Comparison of ENCODE assay signal across 15 cellular contexts in the genomic region with DNA sequence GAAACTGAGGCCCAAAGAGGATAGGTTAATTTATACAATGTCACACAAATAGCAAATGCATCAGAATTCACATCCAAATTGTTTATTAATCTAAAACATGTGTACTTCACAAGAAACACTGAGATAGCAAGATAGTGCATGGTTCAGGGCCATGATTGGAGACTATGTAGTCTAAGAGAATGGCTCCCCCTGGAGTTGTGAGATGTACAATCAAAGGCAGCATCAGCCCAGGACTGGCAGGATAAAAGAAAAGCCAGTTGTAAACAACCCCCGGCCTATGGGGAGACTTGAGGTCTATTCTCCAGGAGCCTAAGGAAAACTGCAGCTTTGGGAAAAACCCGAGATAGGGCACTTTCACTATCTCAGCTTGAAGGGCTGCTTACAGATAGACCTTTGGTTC.
DNase-seq lines count a peak whose midpoint lies in the region; ATAC-seq and TF ChIP-seq lines count a peak whose summit lies in the region.
"Had no signal": no experiment of that assay in that cellular context is flagged by ENCODE, and none has a peak within 500 bp of the region (broad histone marks: within the 10 kb centered on the region; RNA-seq: fewer than 3 reads in every experiment).

No MANE protein-coding gene starts in this region.

- no peaks in the 10 kb centered on the region for H3K79me2 ChIP-seq in osteoblast (ENCODE audit: insufficient read depth, low read length)

- H3K9me3 ChIP-seq in osteoblast (ENCODE audit: low read depth, low read length) = no peaks in the 10 kb centered on the region
- H3K9me3 ChIP-seq: SJCRH30, upper lobe of left lung had no signal

- H3K27ac ChIP-seq in brain microvascular endothelial cell (no peak overlapping the region), osteoblast (ENCODE audit: low read depth, low read length) (no peak overlapping the region)
- H3K27ac ChIP-seq: SJCRH30, upper lobe of left lung had no signal

- H3K4me3 ChIP-seq in brain microvascular endothelial cell (ENCODE audit: low read depth, low read length) (no peak overlapping the region), osteoblast (ENCODE audit: insufficient read depth, low read length) (no peak overlapping the region)
- H3K4me3 ChIP-seq: SJCRH30, upper lobe of left lung had no signal

- no peak overlapping the region for H3K4me3 Mint-ChIP-seq in activated T-helper 2 cell treated with anti-CD3 and anti-CD28 coated beads, Interferon-gamma antibody, Interleukin-2, Interleukin-4, amounts not matched to agents 10 μg/mL and 5 μg/mL and 100 μg/mL, durations not matched to agents 14 hours and 24 hours and 36 hours (ENCODE audit: low read depth)
- H3K4me3 Mint-ChIP-seq: activated T-cell treated with anti-CD3 and anti-CD28 coated beads, Interleukin-2, amount 50 U/mL, for 4 hours had no signal

- TF ChIP-seq CTCF in brain microvascular endothelial cell (IDR thresholded peaks at IDR 0.05; ENCODE audit: low read depth, low read length, missing control alignments) (peak; percentile 26), osteoblast (IDR thresholded peaks at IDR 0.05; ENCODE audit: extremely low read depth, low read depth, low read length) (no peak)

- intact Hi-C loops in activated T-helper 2 cell treated with anti-CD3 and anti-CD28 coated beads, Interferon-gamma antibody, Interleukin-2, Interleukin-4, amounts not matched to agents 10 μg/mL and 5 μg/mL and 100 μg/mL, durations not matched to agents 14 hours and 24 hours and 36 hours (cut with micrococcal nuclease) = no loop called here

- H3K27me3 Mint-ChIP-seq in activated T-helper 2 cell treated with anti-CD3 and anti-CD28 coated beads, Interferon-gamma antibody, Interleukin-2, Interleukin-4, amounts not matched to agents 10 μg/mL and 5 μg/mL and 100 μg/mL, durations not matched to agents 14 hours and 24 hours and 36 hours (ENCODE audit: low read depth) = peaks cover 12% of the 10 kb centered on the region

- H3K4me1 ChIP-seq in osteoblast (ENCODE audit: insufficient read depth, low read length) = no peaks in the 10 kb centered on the region
- H3K4me1 ChIP-seq: SJCRH30, upper lobe of left lung had no signal

- H3K36me3 ChIP-seq in brain microvascular endothelial cell (replicated peaks) = no peaks in the 10 kb centered on the region
- H3K36me3 ChIP-seq in osteoblast (ENCODE audit: insufficient read depth, low read length) = no peaks in the 10 kb centered on the region
- H3K36me3 ChIP-seq: SJCRH30, upper lobe of left lung had no signal

- no peaks in the 10 kb centered on the region for H4K20me1 ChIP-seq in osteoblast (ENCODE audit: insufficient read depth, low read length)

- H3K27me3 ChIP-seq in brain microvascular endothelial cell (replicated peaks) = no peaks in the 10 kb centered on the region
- no peaks in the 10 kb centered on the region for H3K27me3 ChIP-seq in osteoblast (ENCODE audit: insufficient read depth, low read length)
- H3K27me3 ChIP-seq: upper lobe of left lung had no signal

- in situ Hi-C loops in brain microvascular endothelial cell (cut with HindIII; ENCODE audit: low pct_ligation_motif_present, low sequenced_read_pairs) = no loop called here

- no peak overlapping the region for H3K27ac Mint-ChIP-seq in activated T-helper 2 cell treated with anti-CD3 and anti-CD28 coated beads, Interferon-gamma antibody, Interleukin-2, Interleukin-4, amounts not matched to agents 10 μg/mL and 5 μg/mL and 100 μg/mL, durations not matched to agents 14 hours and 24 hours and 36 hours

- no peak overlapping the region for H2AFZ ChIP-seq in osteoblast (ENCODE audit: low read length)

- no peaks in the 10 kb centered on the region for H3K4me1 Mint-ChIP-seq in activated T-helper 2 cell treated with anti-CD3 and anti-CD28 coated beads, Interferon-gamma antibody, Interleukin-2, Interleukin-4, amounts not matched to agents 10 μg/mL and 5 μg/mL and 100 μg/mL, durations not matched to agents 14 hours and 24 hours and 36 hours (ENCODE audit: low read depth)

- no peak overlapping the region for H3K4me2 ChIP-seq in osteoblast (ENCODE audit: insufficient read depth, low read length)

- peak; percentile 8 for DNase-seq in NCI-H1694 treated with DMSO at 0.1 percent for 48 hours (lab: John Stamatoyannopoulos, UW)
- no peak for DNase-seq in NCI-H1694 (lab: John Stamatoyannopoulos, UW)
- peak; percentile 17 for DNase-seq in M059J (ENCODE audit: low read depth)
- DNase-seq in brain microvascular endothelial cell = no peak
- peak; percentile 1 for DNase-seq in osteoblast (ENCODE audit: insufficient read length, low spot score, missing footprints)
- no peak for DNase-seq in medulla oblongata (ENCODE audit: extremely low spot score)
- DNase-seq in activated T-helper 2 cell treated with anti-CD3 and anti-CD28 coated beads, Interferon-gamma antibody, Interleukin-2, Interleukin-4, amounts not matched to agents 10 μg/mL and 5 μg/mL and 100 μg/mL, durations not matched to agents 14 hours and 24 hours and 36 hours (ENCODE audit: low spot score) = no peak
- DNase-seq: activated T-cell treated with anti-CD3 and anti-CD28 coated beads, Interleukin-2, amount 50 U/mL, for 4 hours; DMS79 treated with DMSO at 0.1 percent for 48 hours; KBM-7; left ventricle myocardium superior; NCI-H446; upper lobe of left lung had no signal

- ATAC-seq in GM18858 (IDR thresholded peaks at IDR 0.05; ENCODE audit: unreplicated experiment) = no peak
- ATAC-seq: activated T-cell treated with anti-CD3 and anti-CD28 coated beads, Interleukin-2, amount 50 U/mL, for 4 hours; left ventricle myocardium superior had no signal

- H3K9me3 Mint-ChIP-seq in activated T-helper 2 cell treated with anti-CD3 and anti-CD28 coated beads, Interferon-gamma antibody, Interleukin-2, Interleukin-4, amounts not matched to agents 10 μg/mL and 5 μg/mL and 100 μg/mL, durations not matched to agents 14 hours and 24 hours and 36 hours = no peaks in the 10 kb centered on the region
- H3K9me3 Mint-ChIP-seq: activated T-cell treated with anti-CD3 and anti-CD28 coated beads, Interleukin-2, amount 50 U/mL, for 4 hours had no signal

- no peaks in the 10 kb centered on the region for H3K36me3 Mint-ChIP-seq in activated T-helper 2 cell treated with anti-CD3 and anti-CD28 coated beads, Interferon-gamma antibody, Interleukin-2, Interleukin-4, amounts not matched to agents 10 μg/mL and 5 μg/mL and 100 μg/mL, durations not matched to agents 14 hours and 24 hours and 36 hours (ENCODE audit: low read depth)

Comparison
In these comparisons a context has a peak if more than half of its experiments do, and no peak if none do; other contexts are left out.
1. DNase-seq: peak in NCI-H1694 treated with DMSO at 0.1 percent for 48 hours (single experiment), M059J (single experiment) and osteoblast (single experiment); none in NCI-H1694 (single experiment), brain microvascular endothelial cell (single experiment), medulla oblongata (single experiment) and activated T-helper 2 cell treated with anti-CD3 and anti-CD28 coated beads, Interferon-gamma antibody, Interleukin-2, Interleukin-4, amounts not matched to agents 10 μg/mL and 5 μg/mL and 100 μg/mL, durations not matched to agents 14 hours and 24 hours and 36 hours (single experiment).